In the genomic region with DNA sequence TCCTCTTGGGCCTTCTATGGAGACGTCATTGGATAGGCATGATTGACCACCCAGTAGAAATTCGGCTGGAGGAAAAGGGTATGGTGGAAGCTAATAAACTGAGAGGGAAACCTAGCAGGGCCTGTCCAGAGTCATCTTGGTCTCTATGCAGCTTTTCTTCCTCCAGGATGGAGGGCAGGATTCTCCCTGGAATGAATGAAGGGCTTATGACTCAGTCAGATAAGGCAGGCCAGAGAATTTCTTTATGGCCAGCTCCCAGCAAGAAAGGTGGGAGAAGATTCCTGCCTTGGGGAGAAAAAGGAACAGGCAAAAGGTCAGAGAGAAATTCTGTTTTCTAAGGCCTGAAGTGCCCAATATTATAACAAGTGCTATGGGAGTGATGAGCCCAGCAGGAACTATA, we compare ENCODE assay signal across 29 cellular contexts. TPM values are rescaled to one million over a fixed set of nuclear protein-coding genes. Genes with fewer than 3 reads are reported as not detected.
A peak's percentile ranks its signal among the peaks of the same experiment; 100 is the strongest.
DNase-seq lines count a peak whose midpoint lies in the region; ATAC-seq and TF ChIP-seq lines count a peak whose summit lies in the region.
"Had no signal": no experiment of that assay in that cellular context is flagged by ENCODE, and none has a peak within 500 bp of the region (broad histone marks: within the 10 kb centered on the region; RNA-seq: fewer than 3 reads in every experiment).

No MANE protein-coding gene starts in this region.

- H3K9me3 ChIP-seq in Caco-2 (no peaks in the 10 kb centered on the region), hepatocyte (ENCODE audit: low read depth) (no peaks in the 10 kb centered on the region), thoracic aorta (no peaks in the 10 kb centered on the region)
- H3K9me3 ChIP-seq: BE2C had no signal

- ATAC-seq in thoracic aorta (ENCODE audit: insufficient number of reproducible peaks, low FRiP score, low read depth) (no peak), HG02763 (IDR thresholded peaks at IDR 0.05; ENCODE audit: unreplicated experiment) (no peak), HG02571 (IDR thresholded peaks at IDR 0.05; ENCODE audit: unreplicated experiment) (no peak)
- no peak for ATAC-seq in activated CD8-positive, alpha-beta memory T cell treated with anti-CD3 and anti-CD28 coated beads, Interleukin-2, amount 10 ng/mL, durations not matched to agents 7 days and 5 days
- ATAC-seq: HepG2 had no signal

- H3K79me2 ChIP-seq in hepatocyte = peaks cover 6% of the 10 kb centered on the region

- WGBS in hepatocyte (ENCODE audit: low lambda C conversion rate, missing lambda C conversion rate) = 88% methylated on average over 2 of the region's 2 CpGs

- DNase-seq in Caco-2 (no peak), amniotic epithelial cell (ENCODE audit: low read depth) (peak; percentile 78), hepatocyte (ENCODE audit: low spot score) (no peak), thoracic aorta (ENCODE audit: low spot score) (no peak)
- no peak for DNase-seq in activated CD8-positive, alpha-beta memory T cell treated with anti-CD3 and anti-CD28 coated beads, Interleukin-2, amount 10 ng/mL, durations not matched to agents 7 days and 5 days
- no peak for DNase-seq in stimulated activated CD4-positive, alpha-beta T cell treated with anti-CD3 and anti-CD28 coated beads, Interleukin-2, amount 100 ng/mL, for 24 hours
- DNase-seq: BE2C, Calu3, DMS79 treated with DMSO at 0.1 percent for 48 hours, GOT3, HCEC 1CT, KBM-7, MM.1S, NCI-H1048, NCI-H1417, NCI-H1694, NCI-H2029 treated with DMSO at 0.1 percent for 48 hours, NCI-H2227 treated with DMSO at 0.1 percent for 48 hours, NCI-H510A, NCI-H69, SIG-M5 had no signal

- no peaks in the 10 kb centered on the region for H3K36me3 ChIP-seq in Caco-2 (ENCODE audit: control insufficient read depth, insufficient read depth, low read length)
- H3K36me3 ChIP-seq in hepatocyte (replicated peaks; ENCODE audit: insufficient read depth, low read depth) = peaks cover 4% of the 10 kb centered on the region
- peaks cover 89% of the 10 kb centered on the region for H3K36me3 ChIP-seq in thoracic aorta
- H3K36me3 ChIP-seq: BE2C had no signal

- CTCF ChIA-PET in Caco-2 (lab: Charles Lee) = interaction anchor here (0.6 to 1.0 kb wide), 2 partner anchors 15 to 16 kb away, joined by 3 read pairs; no protein-coding TSS in a partner anchor
- CTCF ChIA-PET in activated CD8-positive, alpha-beta memory T cell treated with anti-CD3 and anti-CD28 coated beads, Interleukin-2, amount 10 ng/mL, durations not matched to agents 7 days and 5 days (lab: Charles Lee) = interaction anchor here (0.6 kb wide), 1 partner anchor 179 kb away, joined by 5 read pairs; no protein-coding TSS in a partner anchor

- POLR2A ChIA-PET in Caco-2 (lab: Charles Lee) = interaction anchor here (0.6 kb wide), 1 partner anchor 30 kb away, joined by 3 read pairs; no protein-coding TSS in a partner anchor

- no peak overlapping the region for H3K4me3 Mint-ChIP-seq in Caco-2 (ENCODE audit: unreplicated experiment)
- no peak overlapping the region for H3K4me3 Mint-ChIP-seq in activated CD8-positive, alpha-beta memory T cell treated with anti-CD3 and anti-CD28 coated beads, Interleukin-2, amount 10 ng/mL, durations not matched to agents 7 days and 5 days
- H3K4me3 Mint-ChIP-seq: CD14-positive monocyte; CD8-positive, alpha-beta memory T cell had no signal

- H3K27ac ChIP-seq in hepatocyte (peak overlapping the region; percentile 67), thoracic aorta (peak overlapping the region; percentile 26 to 32)
- H3K27ac ChIP-seq: 22Rv1, SK-N-MC had no signal

- H3K27me3 Mint-ChIP-seq in Caco-2 (ENCODE audit: insufficient read depth, unreplicated experiment) = no peaks in the 10 kb centered on the region
- H3K27me3 Mint-ChIP-seq in activated CD8-positive, alpha-beta memory T cell treated with anti-CD3 and anti-CD28 coated beads, Interleukin-2, amount 10 ng/mL, durations not matched to agents 7 days and 5 days = peaks cover 6% of the 10 kb centered on the region

- H2AFZ ChIP-seq in hepatocyte = no peak overlapping the region

- H3K36me3 Mint-ChIP-seq in Caco-2 (ENCODE audit: insufficient read depth, unreplicated experiment) = peaks cover 12% of the 10 kb centered on the region
- H3K36me3 Mint-ChIP-seq in activated CD8-positive, alpha-beta memory T cell treated with anti-CD3 and anti-CD28 coated beads, Interleukin-2, amount 10 ng/mL, durations not matched to agents 7 days and 5 days = no peaks in the 10 kb centered on the region
- H3K36me3 Mint-ChIP-seq: CD14-positive monocyte; CD8-positive, alpha-beta memory T cell had no signal

- H4K20me1 ChIP-seq in hepatocyte (ENCODE audit: insufficient read depth, poor library complexity, severe bottlenecking) = no peaks in the 10 kb centered on the region

- H3K27ac Mint-ChIP-seq in Caco-2 (ENCODE audit: unreplicated experiment) = peak overlapping the region; percentile 67
- no peak overlapping the region for H3K27ac Mint-ChIP-seq in activated CD8-positive, alpha-beta memory T cell treated with anti-CD3 and anti-CD28 coated beads, Interleukin-2, amount 10 ng/mL, durations not matched to agents 7 days and 5 days
- H3K27ac Mint-ChIP-seq: CD14-positive monocyte had no signal

- H3K27me3 ChIP-seq in Caco-2 (replicated peaks; ENCODE audit: control insufficient read depth, insufficient read depth, low read length) (no peaks in the 10 kb centered on the region), hepatocyte (no peaks in the 10 kb centered on the region), thoracic aorta (replicated peaks; ENCODE audit: insufficient read depth) (no peaks in the 10 kb centered on the region)
- H3K27me3 ChIP-seq: BE2C had no signal

- TF ChIP-seq CTCF in Caco-2 (IDR thresholded peaks at IDR 0.05; ENCODE audit: insufficient read depth in 1 of 2, low read depth in 1 of 2, low read length in 1 of 2, severe bottlenecking in 1 of 2, unreplicated experiment in 1 of 2) (no peak), hepatocyte (IDR thresholded peaks at IDR 0.05; ENCODE audit: poor library complexity) (no peak), thoracic aorta (IDR thresholded peaks at IDR 0.05) (no peak)

- H3K4me1 Mint-ChIP-seq in Caco-2 (ENCODE audit: low read depth, unreplicated experiment) = peaks cover 13% of the 10 kb centered on the region
- H3K4me1 Mint-ChIP-seq in activated CD8-positive, alpha-beta memory T cell treated with anti-CD3 and anti-CD28 coated beads, Interleukin-2, amount 10 ng/mL, durations not matched to agents 7 days and 5 days = no peaks in the 10 kb centered on the region
- H3K4me1 Mint-ChIP-seq: CD14-positive monocyte; CD8-positive, alpha-beta memory T cell had no signal

- no peaks in the 10 kb centered on the region for H3K9me2 ChIP-seq in hepatocyte (replicated peaks; ENCODE audit: insufficient read depth)

- H3K9me3 Mint-ChIP-seq in Caco-2 (ENCODE audit: unreplicated experiment) = no peaks in the 10 kb centered on the region
- no peaks in the 10 kb centered on the region for H3K9me3 Mint-ChIP-seq in activated CD8-positive, alpha-beta memory T cell treated with anti-CD3 and anti-CD28 coated beads, Interleukin-2, amount 10 ng/mL, durations not matched to agents 7 days and 5 days (ENCODE audit: low read depth)

- H3K4me2 ChIP-seq in hepatocyte = no peak overlapping the region

- intact Hi-C loops in Caco-2 (cut with micrococcal nuclease; ENCODE audit: unreplicated experiment) = no loop called here

- BruUV-seq in Caco-2 (replicated peaks; lab: Mats Ljungman, UMichigan) = no TSS peak

- H3K4me3 ChIP-seq in Caco-2 (ENCODE audit: low read depth, low read length) (no peak overlapping the region), hepatocyte (no peak overlapping the region), thoracic aorta (no peak overlapping the region)
- H3K4me3 ChIP-seq: SK-N-MC had no signal

- peaks cover 40% of the 10 kb centered on the region for H3K4me1 ChIP-seq in Caco-2
- H3K4me1 ChIP-seq in hepatocyte (ENCODE audit: insufficient read depth) = peaks cover 17% of the 10 kb centered on the region
- peaks cover 0 to 10% of the 10 kb centered on the region in 2 donors for H3K4me1 ChIP-seq in thoracic aorta (ENCODE audit: control insufficient read depth in 1 of 2, low read depth in 2 of 2)
- H3K4me1 ChIP-seq: BE2C had no signal

RNA-seq across cellular contexts. Expression of gene FBLIM1, which starts 17.1 kb away (rescaled TPM):
- total RNA-seq in Caco-2 (2022) (3.6 and 5.5 TPM in 2 replicates), hepatocyte (109 and 117 TPM in 2 replicates), thoracic aorta (100 to 1,000 TPM; 731 to 997 TPM)
- polyA plus RNA-seq in hepatocyte = 102 and 120 TPM in 2 replicates
- total RNA-seq in activated CD8-positive, alpha-beta memory T cell treated with anti-CD3 and anti-CD28 coated beads, Interleukin-2, amount 10 ng/mL, durations not matched to agents 7 days and 5 days = not detected
- total RNA-seq: CD8-positive, alpha-beta memory T cell had no signal
- polyA plus RNA-seq: CD14-positive monocyte; CD8-positive, alpha-beta memory T cell had no signal

RNA-seq across cellular contexts. Expression of gene UQCRHL, which starts 31.7 kb away (rescaled TPM):
- total RNA-seq in Caco-2 (2022) (1.8 and 1.9 TPM in 2 replicates), hepatocyte (2.0 and 2.6 TPM in 2 replicates), thoracic aorta (under 1 TPM; 0.81 to 0.99 TPM)
- 1.0 and 1.8 TPM in 2 replicates for polyA plus RNA-seq in hepatocyte
- total RNA-seq in activated CD8-positive, alpha-beta memory T cell treated with anti-CD3 and anti-CD28 coated beads, Interleukin-2, amount 10 ng/mL, durations not matched to agents 7 days and 5 days = 1 to 10 TPM; 1.6 to 1.8 TPM

RNA-seq across cellular contexts. Expression of gene TMEM82, which starts 33.4 kb away (rescaled TPM):
- 2.7 and 3.5 TPM in 2 replicates for total RNA-seq in Caco-2 (2022)
- 10.7 and 11.9 TPM in 2 replicates for total RNA-seq in hepatocyte
- 14.7 and 16.4 TPM in 2 replicates for polyA plus RNA-seq in hepatocyte
- not detected for total RNA-seq in thoracic aorta
- not detected for total RNA-seq in activated CD8-positive, alpha-beta memory T cell treated with anti-CD3 and anti-CD28 coated beads, Interleukin-2, amount 10 ng/mL, durations not matched to agents 7 days and 5 days
- total RNA-seq: Calu3; CD8-positive, alpha-beta memory T cell; HT1080 had no signal
- polyA plus RNA-seq: CD14-positive monocyte; CD8-positive, alpha-beta memory T cell had no signal

RNA-seq across cellular contexts. Expression of gene SLC25A34, which starts 39.6 kb away (rescaled TPM):
- total RNA-seq in Caco-2 (2022) (0.49 and 1.1 TPM in 2 replicates), hepatocyte (0.68 and 0.87 TPM in 2 replicates), thoracic aorta (1 to 10 TPM; 2.4 to 7.5 TPM)
- polyA plus RNA-seq in hepatocyte = 0.71 and 0.77 TPM in 2 replicates
- under 1 TPM; 0.82 to 0.88 TPM for total RNA-seq in activated CD8-positive, alpha-beta memory T cell treated with anti-CD3 and anti-CD28 coated beads, Interleukin-2, amount 10 ng/mL, durations not matched to agents 7 days and 5 days

Comparison
In these comparisons a context has a peak if more than half of its experiments do, and no peak if none do; other contexts are left out.
1. RNA of gene FBLIM1, which starts 17.1 kb away (total RNA-seq): 731 to 997 TPM in thoracic aorta and 109 to 117 TPM in hepatocyte; 3.6 to 5.5 TPM in Caco-2 and not detected in activated CD8-positive, alpha-beta memory T cell treated with anti-CD3 and anti-CD28 coated beads, Interleukin-2, amount 10 ng/mL, durations not matched to agents 7 days and 5 days; every median in the first group is over 10 times any median in the second.